Comparison of ENCODE assay signal across 30 cellular contexts in genomic region chr10:112151640-112152039, GRCh38.
"Had no signal": no experiment of that assay in that cellular context is flagged by ENCODE, and none has a peak within 500 bp of the region (broad histone marks: within the 10 kb centered on the region; RNA-seq: fewer than 3 reads in every experiment).

No MANE protein-coding gene starts in this region.

- H3K27ac ChIP-seq: ascending aorta, Peyer's patch had no signal

- H3K4me3 ChIP-seq: ascending aorta, MG63, Peyer's patch had no signal

- H3K27me3 ChIP-seq: ascending aorta, MG63, Peyer's patch had no signal

- H3K4me1 ChIP-seq: ascending aorta, Peyer's patch had no signal

- DNase-seq: activated CD4-positive, alpha-beta T cell treated with anti-CD3 and anti-CD28 coated beads, Interleukin-2, amount 10 ng/mL, durations not matched to agents 24 days and 14 days; activated CD4-positive, alpha-beta T cell treated with anti-CD3 and anti-CD28 coated beads, Interleukin-2, amount 50 U/mL, for 4 hours; activated CD8-positive, alpha-beta T cell treated with anti-CD3 and anti-CD28 coated beads for 36 hours; activated effector memory CD4-positive, alpha-beta T cell treated with anti-CD3 and anti-CD28 coated beads, Interleukin-2, amount 50 U/mL, for 16 hours; activated naive CD4-positive, alpha-beta T cell; activated naive CD4-positive, alpha-beta T cell treated with anti-CD3 and anti-CD28 coated beads, Interleukin-2, amount 50 U/mL, for 16 hours; activated naive CD8-positive, alpha-beta T cell treated with anti-CD3 and anti-CD28 coated beads for 36 hours; activated T-cell treated with anti-CD3 and anti-CD28 coated beads, Interleukin-2, amount 50 U/mL, for 1 hour; activated T-cell treated with anti-CD3 and anti-CD28 coated beads, Interleukin-2, amount 50 U/mL, for 72 hours; amygdala; caudate nucleus; cerebellar nuclear complex; Kasumi-1; MG63; NCI-H1092; NCI-H1436 treated with DMSO at 0.1 percent for 48 hours; NCI-H1694 treated with DMSO at 0.1 percent for 48 hours; NCI-H2029; NCI-H345; NCI-H524 treated with DMSO at 0.1 percent for 48 hours; NK-92 treated with Interleukin-12 subunit alpha and Interleukin-12 subunit beta, amount 100 ng/mL, for 24 hours; PC-3; Peyer's patch; RPMI8226; SW 1271; T1000 had no signal

- H3K9me3 ChIP-seq: ascending aorta, MG63, Peyer's patch had no signal

- FAIRE-seq: bronchial epithelial cell had no signal

- ATAC-seq: activated CD8-positive, alpha-beta T cell treated with anti-CD3 and anti-CD28 coated beads for 36 hours; activated T-cell treated with anti-CD3 and anti-CD28 coated beads, Interleukin-2, amount 50 U/mL, for 72 hours; activated T-helper 17 cell treated with anti-CD3 and anti-CD28 coated beads, Interleukin-2, amount 50 U/mL, for 72 hours; PC-3; Right ventricle myocardium inferior had no signal
